In the genomic region with DNA sequence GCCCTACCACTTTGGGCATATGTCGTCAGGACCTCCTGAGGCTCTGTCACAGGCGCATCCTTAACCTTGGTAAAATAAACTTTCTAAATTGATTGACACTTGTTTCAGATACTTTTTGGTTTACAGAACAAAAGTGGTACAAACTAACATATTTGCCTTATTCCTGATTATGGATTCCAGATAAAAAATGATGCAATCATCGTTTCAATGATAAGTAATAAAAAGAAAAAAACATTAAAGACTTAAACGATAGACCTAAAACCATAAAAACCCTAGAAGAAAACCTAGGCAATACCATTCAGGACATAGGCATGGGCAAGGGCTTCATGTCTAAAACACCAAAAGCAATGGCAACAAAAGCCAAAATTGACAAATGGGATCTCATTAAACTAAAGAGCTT, we compare ENCODE assay signal across 4 cellular contexts. TPM values are rescaled to one million over a fixed set of nuclear protein-coding genes. Genes with fewer than 3 reads are reported as not detected.
"Had no signal": no experiment of that assay in that cellular context is flagged by ENCODE, and none has a peak within 500 bp of the region (broad histone marks: within the 10 kb centered on the region; RNA-seq: fewer than 3 reads in every experiment).

No MANE protein-coding gene starts in this region.

RNA-seq across cellular contexts. Expression of gene CRISP2, which starts 10.6 kb away (rescaled TPM):
- total RNA-seq: HT-29, HT1080, IMR-90 had no signal
- polyA plus RNA-seq: IgD-negative memory B cell, IMR-90 had no signal

RNA-seq across cellular contexts. Expression of gene CRISP3, which starts 20.3 kb away (rescaled TPM):
- total RNA-seq: HT-29, HT1080, IMR-90 had no signal
- polyA plus RNA-seq: IgD-negative memory B cell, IMR-90 had no signal
